Comparison of ENCODE assay signal across 20 cellular contexts in the genomic region with DNA sequence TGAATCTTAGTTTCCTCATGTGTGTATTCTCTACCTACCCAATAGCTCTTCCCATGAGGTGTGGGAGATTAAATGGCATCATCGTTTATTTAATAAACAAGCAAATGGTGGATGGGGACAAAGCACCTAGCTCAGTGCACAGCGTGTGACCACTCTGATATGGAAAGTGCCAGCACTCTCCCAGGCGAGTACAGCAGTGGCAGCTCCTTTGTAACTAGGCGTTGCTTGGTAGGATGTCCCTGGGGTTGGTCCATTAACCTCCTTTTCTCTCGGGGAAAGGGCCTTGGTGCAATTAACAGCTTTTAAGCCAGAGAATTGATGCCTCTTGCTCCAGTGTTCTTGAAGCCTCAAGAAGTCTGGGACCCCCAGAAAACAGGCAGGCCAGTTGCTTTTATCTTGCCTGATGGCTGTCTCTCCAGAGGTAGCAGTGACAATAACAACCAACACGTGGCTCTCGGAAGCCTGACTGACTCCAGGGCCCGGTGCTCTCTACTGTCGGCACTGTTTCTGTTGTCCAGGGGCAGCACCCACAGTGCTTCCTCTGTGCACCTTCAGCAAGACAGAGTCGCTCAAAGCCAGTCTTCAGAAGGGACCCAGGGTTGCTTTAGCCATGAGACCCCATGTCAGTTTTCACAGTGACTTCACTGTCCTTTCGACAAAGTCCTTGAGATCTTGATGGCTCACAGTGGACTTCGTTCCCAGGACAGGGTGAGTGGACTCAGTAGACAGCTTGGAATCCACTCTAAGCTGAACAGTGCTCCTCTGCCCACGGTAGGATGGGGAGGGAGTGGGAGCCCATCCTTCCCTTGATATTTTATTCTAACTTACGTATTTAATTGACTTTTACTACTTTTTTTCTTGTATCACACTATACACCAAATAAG. TPM values are rescaled to one million over a fixed set of nuclear protein-coding genes. Genes with fewer than 3 reads are reported as not detected.
DNase-seq lines count a peak whose midpoint lies in the region; ATAC-seq and TF ChIP-seq lines count a peak whose summit lies in the region.
"Had no signal": no experiment of that assay in that cellular context is flagged by ENCODE, and none has a peak within 500 bp of the region (broad histone marks: within the 10 kb centered on the region; RNA-seq: fewer than 3 reads in every experiment).

No MANE protein-coding gene starts in this region.

- POLR2A ChIA-PET in WTC11 (lab: Charles Lee): no interaction called here

- no peaks in the 10 kb centered on the region for H3K27me3 Mint-ChIP-seq in WTC11 (ENCODE audit: low read depth)
- H3K27me3 Mint-ChIP-seq: activated CD8-positive, alpha-beta T cell treated with anti-CD3 and anti-CD28 coated beads for 36 hours had no signal

- H3K27me3 ChIP-seq in heart right ventricle: no peaks in the 10 kb centered on the region
- H3K27me3 ChIP-seq in right lobe of liver: no peaks in the 10 kb centered on the region
- H3K27me3 ChIP-seq: breast epithelium, esophagus muscularis mucosa, upper lobe of left lung had no signal

- peaks cover 0 to 30% (median 5%) of the 10 kb centered on the region in 9 donors for H3K36me3 ChIP-seq in heart right ventricle
- H3K36me3 ChIP-seq in right lobe of liver: peaks cover 0 to 22% (median 8%) of the 10 kb centered on the region in 4 donors
- H3K36me3 ChIP-seq: breast epithelium had no signal

- H3K4me1 ChIP-seq in heart right ventricle (peaks cover 22 to 83% (median 68%) of the 10 kb centered on the region in 9 donors), right lobe of liver (peaks cover 0 to 63% (median 18%) of the 10 kb centered on the region in 4 donors)

- CTCF ChIA-PET in WTC11 (lab: Charles Lee): interaction anchor here (0.5 to 1.1 kb wide), 3 partner anchors 28 to 145 kb away, joined by 3 to 5 read pairs (median 4); no protein-coding TSS in a partner anchor

- H3K36me3 Mint-ChIP-seq in WTC11: peaks cover 3% of the 10 kb centered on the region; the same call in 1 of the 2 replicates

- DNase-seq in heart right ventricle (no peak), Right ventricle myocardium superior (no peak), WTC11 (ENCODE audit: low spot score) (no peak), right lobe of liver (peak in 1 of 3 donors; percentile 35), kidney tubule cell (ENCODE audit: low spot score) (no peak), NK-92 (lab: John Stamatoyannopoulos, UW; ENCODE audit: unreplicated experiment) (no peak), DMS53 treated with DMSO at 0.1 percent for 48 hours (lab: John Stamatoyannopoulos, UW; ENCODE audit: unreplicated experiment) (no peak), C1 segment of cervical spinal cord (lab: John Stamatoyannopoulos, UW) (no peak)
- DNase-seq: activated CD4-positive, CD25-positive, alpha-beta regulatory T cell; activated CD8-positive, alpha-beta T cell treated with anti-CD3 and anti-CD28 coated beads for 36 hours; activated T-cell treated with anti-CD3 and anti-CD28 coated beads, Interleukin-2, amount 50 U/mL, for 72 hours; GM23248; mesendoderm; NCI-H1930; NCI-H526 treated with DMSO at 0.1 percent for 48 hours; OCI-M1; stimulated activated naive CD4-positive, alpha-beta T cell treated with Interleukin-2 at 50 U/mL for 16 hours; upper lobe of left lung had no signal

- no peaks in the 10 kb centered on the region for H3K9me3 Mint-ChIP-seq in WTC11
- H3K9me3 Mint-ChIP-seq: activated CD8-positive, alpha-beta T cell treated with anti-CD3 and anti-CD28 coated beads for 36 hours; activated T-cell treated with anti-CD3 and anti-CD28 coated beads, Interleukin-2, amount 50 U/mL, for 72 hours had no signal

- no peak for TF ChIP-seq CTCF in heart right ventricle (IDR thresholded peaks at IDR 0.05)
- TF ChIP-seq CTCF in WTC11 (IDR thresholded peaks at IDR 0.05): no peak
- no peak for TF ChIP-seq CTCF in right lobe of liver (IDR thresholded peaks at IDR 0.05)

- no peak overlapping the region for H3K4me3 Mint-ChIP-seq in WTC11
- H3K4me3 Mint-ChIP-seq: activated CD8-positive, alpha-beta T cell treated with anti-CD3 and anti-CD28 coated beads for 36 hours; activated T-cell treated with anti-CD3 and anti-CD28 coated beads, Interleukin-2, amount 50 U/mL, for 72 hours had no signal

- peak in 4 of 8 donors; percentile 20 to 51 (median 28) for ATAC-seq in heart right ventricle
- ATAC-seq in Right ventricle myocardium superior (ENCODE audit: poor library complexity): no peak
- ATAC-seq in WTC11: no peak; the same call in 1 of the 2 replicates
- ATAC-seq in right lobe of liver: peak in 2 of 4 donors; percentile 1 to 5
- ATAC-seq: activated CD8-positive, alpha-beta T cell treated with anti-CD3 and anti-CD28 coated beads for 36 hours; activated T-cell treated with anti-CD3 and anti-CD28 coated beads, Interleukin-2, amount 50 U/mL, for 72 hours had no signal

- no peak for TF ChIP-seq POLR2A in right lobe of liver (IDR thresholded peaks at IDR 0.05)

- 61 to 74% methylated on average over 14 of the region's 14 CpGs for whole genome bisulfite sequencing in heart right ventricle, 2 donors
- 73% methylated on average over 10 of the region's 14 CpGs for WGBS in right lobe of liver (ENCODE audit: insufficient coverage, low coverage, low lambda C conversion rate, missing lambda C conversion rate)

- intact Hi-C loops in heart right ventricle (cut with DNase I): loop anchor here in 2 of 10 donors (5.0 to 10.0 kb wide), 2 partner anchors 51 to 58 kb away; no protein-coding TSS in a partner anchor
- intact Hi-C loops in Right ventricle myocardium superior (cut with DNase I): no loop called here
- intact Hi-C loops in right lobe of liver (cut with DNase I): loop anchor here in 1 of 2 donors (5.0 kb wide), 1 partner anchor 128 kb away; no protein-coding TSS in a partner anchor

- no peaks in the 10 kb centered on the region for H3K9me3 ChIP-seq in heart right ventricle
- no peaks in the 10 kb centered on the region for H3K9me3 ChIP-seq in right lobe of liver
- H3K9me3 ChIP-seq: breast epithelium, esophagus muscularis mucosa, upper lobe of left lung had no signal

- peak overlapping the region; percentile 51; the same call in 1 of the 2 replicates for H3K27ac Mint-ChIP-seq in WTC11
- H3K27ac Mint-ChIP-seq: activated CD8-positive, alpha-beta T cell treated with anti-CD3 and anti-CD28 coated beads for 36 hours; activated T-cell treated with anti-CD3 and anti-CD28 coated beads, Interleukin-2, amount 50 U/mL, for 72 hours had no signal

- H3K4me1 Mint-ChIP-seq in WTC11: peaks cover 6% of the 10 kb centered on the region

- H3K4me3 ChIP-seq in heart right ventricle (no peak overlapping the region), right lobe of liver (no peak overlapping the region)
- H3K4me3 ChIP-seq: breast epithelium, esophagus muscularis mucosa, GM23248, upper lobe of left lung had no signal

- peak overlapping the region; percentile 44 to 84 (median 78) for H3K27ac ChIP-seq in heart right ventricle
- peak overlapping the region; percentile 66 to 97 (median 88) for H3K27ac ChIP-seq in right lobe of liver
- H3K27ac ChIP-seq: breast epithelium, GM23248, upper lobe of left lung had no signal

TF ChIP-seq in WTC11, 78 proteins besides CTCF, POLR2A, EP300 and RAD21:
- TF ChIP-seq, protein P1, sequence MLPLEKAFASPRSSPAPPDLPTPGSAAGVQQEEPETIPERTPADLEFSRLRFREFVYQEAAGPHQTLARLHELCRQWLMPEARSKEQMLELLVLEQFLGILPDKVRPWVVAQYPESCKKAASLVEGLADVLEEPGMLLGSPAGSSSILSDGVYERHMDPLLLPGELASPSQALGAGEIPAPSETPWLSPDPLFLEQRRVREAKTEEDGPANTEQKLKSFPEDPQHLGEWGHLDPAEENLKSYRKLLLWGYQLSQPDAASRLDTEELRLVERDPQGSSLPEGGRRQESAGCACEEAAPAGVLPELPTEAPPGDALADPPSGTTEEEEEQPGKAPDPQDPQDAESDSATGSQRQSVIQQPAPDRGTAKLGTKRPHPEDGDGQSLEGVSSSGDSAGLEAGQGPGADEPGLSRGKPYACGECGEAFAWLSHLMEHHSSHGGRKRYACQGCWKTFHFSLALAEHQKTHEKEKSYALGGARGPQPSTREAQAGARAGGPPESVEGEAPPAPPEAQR (CRISPR knock-in tag; IDR thresholded peaks at IDR 0.05): no peak
- TF ChIP-seq, protein P2, sequence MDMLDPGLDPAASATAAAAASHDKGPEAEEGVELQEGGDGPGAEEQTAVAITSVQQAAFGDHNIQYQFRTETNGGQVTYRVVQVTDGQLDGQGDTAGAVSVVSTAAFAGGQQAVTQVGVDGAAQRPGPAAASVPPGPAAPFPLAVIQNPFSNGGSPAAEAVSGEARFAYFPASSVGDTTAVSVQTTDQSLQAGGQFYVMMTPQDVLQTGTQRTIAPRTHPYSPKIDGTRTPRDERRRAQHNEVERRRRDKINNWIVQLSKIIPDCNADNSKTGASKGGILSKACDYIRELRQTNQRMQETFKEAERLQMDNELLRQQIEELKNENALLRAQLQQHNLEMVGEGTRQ (CRISPR knock-in tag; IDR thresholded peaks at IDR 0.05): no peak
- no peak for TF ChIP-seq CBFB (CRISPR knock-in tag; IDR thresholded peaks at IDR 0.05; ENCODE audit: low read depth)
- TF ChIP-seq ZNF423 (CRISPR knock-in tag; IDR thresholded peaks at IDR 0.05): no peak
- TF ChIP-seq ELF4 (CRISPR knock-in tag; IDR thresholded peaks at IDR 0.05; ENCODE audit: low read depth): no peak
- 0 out of 2 replicates have a peak, but pooled peaks have one; percentile 25 for TF ChIP-seq GABPB1 (CRISPR knock-in tag; IDR thresholded peaks at IDR 0.05)
- no peak for TF ChIP-seq FOXJ3 (CRISPR knock-in tag; IDR thresholded peaks at IDR 0.05; ENCODE audit: borderline replicate concordance)
- TF ChIP-seq CREM (CRISPR knock-in tag; IDR thresholded peaks at IDR 0.05): no peak
TF ChIP-seq in WTC11: peak in this region for 1.

RNA-seq across cellular contexts. Expression of gene NPAS1, which starts 33.9 kb away (rescaled TPM):
- total RNA-seq in heart right ventricle (1 to 10 TPM in 1 of 10 donors, under 1 TPM in 7, not detected in 2; 0.17 to 1.3 (median 0.37) TPM), Right ventricle myocardium superior (not detected), WTC11 (2021) (6.8 to 11.1 TPM (median 10.3 TPM) in 3 replicates), right lobe of liver (1 to 10 TPM in 2 of 6 experiments, not detected in 4; 1.3 to 1.7 TPM)
- 1 to 10 TPM in 1 of 2 donors, under 1 TPM in 1; 0.64 to 1.1 TPM for polyA plus RNA-seq in heart right ventricle
